ENCODE assay signal across 25 cellular contexts in genomic region chr11:62147545-62147944, GRCh38. TPM values are rescaled to one million over a fixed set of nuclear protein-coding genes. Genes with fewer than 3 reads are reported as not detected.
DNase-seq lines count a peak whose midpoint lies in the region; ATAC-seq and TF ChIP-seq lines count a peak whose summit lies in the region.
"Had no signal": no experiment of that assay in that cellular context is flagged by ENCODE, and none has a peak within 500 bp of the region (broad histone marks: within the 10 kb centered on the region; RNA-seq: fewer than 3 reads in every experiment).

No MANE protein-coding gene starts in this region.

- no peaks in the 10 kb centered on the region for H3K4me1 Mint-ChIP-seq in osteocyte (ENCODE audit: unreplicated experiment)
- peaks cover 3% of the 10 kb centered on the region for H3K4me1 Mint-ChIP-seq in T-helper 17 cell
- H3K4me1 Mint-ChIP-seq: brain, naive B cell had no signal

- DNase-seq in NB4 (ENCODE audit: low read depth) (no peak), coronary artery (ENCODE audit: low spot score) (peak; percentile 43), osteocyte (ENCODE audit: extremely low spot score, unreplicated experiment) (peak; percentile 64), NCI-H345 (lab: John Stamatoyannopoulos, UW) (no peak), T-helper 17 cell (no peak)
- DNase-seq: cortex of kidney; DMS53; GDM1; HCEC 1CT; left cardiac atrium; mesendoderm; naive B cell; NCI-H1436 treated with DMSO at 0.1 percent for 48 hours; NCI-H524; NK-92 treated with Interleukin-12 subunit alpha and Interleukin-12 subunit beta, amount 100 ng/mL, for 24 hours had no signal

- no peak overlapping the region for H3K27ac ChIP-seq in coronary artery
- H3K27ac ChIP-seq: parathyroid adenoma, suprapubic skin had no signal

- TF ChIP-seq POLR2A in NB4 (IDR thresholded peaks at IDR 0.05; ENCODE audit: extremely low read depth, insufficient read length): no peak

- H3K4me3 Mint-ChIP-seq in osteocyte (ENCODE audit: unreplicated experiment): no peak overlapping the region
- H3K4me3 Mint-ChIP-seq in T-helper 17 cell: no peak overlapping the region
- H3K4me3 Mint-ChIP-seq: brain; CD8-positive, alpha-beta T cell; IgD-negative memory B cell; naive B cell had no signal

- H3K27ac Mint-ChIP-seq in osteocyte (ENCODE audit: unreplicated experiment): no peak overlapping the region
- no peak overlapping the region for H3K27ac Mint-ChIP-seq in T-helper 17 cell
- H3K27ac Mint-ChIP-seq: activated T-helper 2 cell treated with anti-CD3 and anti-CD28 coated beads, Interferon-gamma antibody, Interleukin-2, Interleukin-4, amounts not matched to agents 10 μg/mL and 5 μg/mL and 100 μg/mL, durations not matched to agents 14 hours and 24 hours and 36 hours; brain; CD8-positive, alpha-beta T cell; IgD-negative memory B cell had no signal

- H3K36me3 Mint-ChIP-seq in osteocyte (ENCODE audit: unreplicated experiment) (peaks cover 40% of the 10 kb centered on the region), T-helper 17 cell (ENCODE audit: low read depth) (peaks cover 12% of the 10 kb centered on the region)

- H3K4me3 ChIP-seq in NB4 (ENCODE audit: low read depth, low read length) (no peak overlapping the region), coronary artery (no peak overlapping the region)
- H3K4me3 ChIP-seq: suprapubic skin had no signal

- H3K9me3 Mint-ChIP-seq in osteocyte (ENCODE audit: unreplicated experiment): no peaks in the 10 kb centered on the region
- H3K9me3 Mint-ChIP-seq: activated T-helper 2 cell treated with anti-CD3 and anti-CD28 coated beads, Interferon-gamma antibody, Interleukin-2, Interleukin-4, amounts not matched to agents 10 μg/mL and 5 μg/mL and 100 μg/mL, durations not matched to agents 14 hours and 24 hours and 36 hours; brain; CD8-positive, alpha-beta T cell; IgD-negative memory B cell; naive B cell had no signal

- no peak for ATAC-seq in GM21717 (IDR thresholded peaks at IDR 0.05; ENCODE audit: unreplicated experiment)
- ATAC-seq in T-helper 17 cell: no peak
- ATAC-seq: CD8-positive, alpha-beta T cell; left cardiac atrium had no signal

- TF ChIP-seq CTCF in GM12873 (IDR thresholded peaks at IDR 0.05; ENCODE audit: insufficient read depth, low read depth, low read length, missing control alignments) (peak; percentile 1), NB4 (IDR thresholded peaks at IDR 0.05; ENCODE audit: low read depth, low read length) (peak; percentile 5), coronary artery (IDR thresholded peaks at IDR 0.05) (no peak), osteocyte (IDR thresholded peaks at IDR 0.05) (no peak)

- H3K27me3 Mint-ChIP-seq in osteocyte (ENCODE audit: unreplicated experiment) (no peaks in the 10 kb centered on the region), T-helper 17 cell (no peaks in the 10 kb centered on the region)
- H3K27me3 Mint-ChIP-seq: IgD-negative memory B cell, naive B cell had no signal

- no peaks in the 10 kb centered on the region for H3K9me3 ChIP-seq in T-helper 17 cell (ENCODE audit: control insufficient read depth, low read length, poor library complexity, severe bottlenecking)
- H3K9me3 ChIP-seq: suprapubic skin had no signal

RNA-seq across cellular contexts. Expression of gene INCENP, which starts 23.7 kb away (rescaled TPM):
- total RNA-seq in osteocyte (26.2 and 27.7 TPM in 2 replicates), T-helper 17 cell (10 to 100 TPM; 15.9 to 22.3 TPM)

RNA-seq across cellular contexts. Expression of gene SCGB1D1, which starts 42.5 kb away (rescaled TPM):
- not detected in 2 replicates for total RNA-seq in osteocyte
- total RNA-seq in T-helper 17 cell: not detected
- total RNA-seq: activated T-helper 2 cell treated with anti-CD3 and anti-CD28 coated beads, Interferon-gamma antibody, Interleukin-2, Interleukin-4, amounts not matched to agents 10 μg/mL and 5 μg/mL and 100 μg/mL, durations not matched to agents 14 hours and 24 hours and 36 hours; CD8-positive, alpha-beta T cell; left cardiac atrium; SK-MEL-5; suprapubic skin; T-helper 2 cell treated with Interferon-gamma antibody and Interleukin-4, amounts not matched to agents 100 ng/mL and 5 ng/mL, for 36 hours had no signal

Comparison
In these comparisons a context has a peak if more than half of its experiments do, and no peak if none do; other contexts are left out.
1. CTCF ChIP-seq: peak in GM12873 (single experiment) and NB4 (single experiment); none in coronary artery (single experiment) and osteocyte (single experiment).
2. DNase-seq: peak in coronary artery (single experiment) and osteocyte (single experiment); none in NB4 (single experiment), NCI-H345 (single experiment) and T-helper 17 cell (0 of 3).